30 cellular contexts compared by ENCODE assay signal in genomic region chr5:56302027-56302426, GRCh38.
DNase-seq lines count a peak whose midpoint lies in the region; ATAC-seq, FAIRE-seq and TF ChIP-seq lines count a peak whose summit lies in the region.
"Had no signal": no experiment of that assay in that cellular context is flagged by ENCODE, and none has a peak within 500 bp of the region (broad histone marks: within the 10 kb centered on the region; RNA-seq: fewer than 3 reads in every experiment).

No MANE protein-coding gene starts in this region.

- no peaks in the 10 kb centered on the region for H3K27me3 ChIP-seq in adipocyte (replicated peaks; ENCODE audit: control insufficient read depth, insufficient read depth, low read length)
- H3K27me3 ChIP-seq: adrenal gland, left lung, neural progenitor cell, spleen, testis had no signal

- peaks cover 10% of the 10 kb centered on the region; the same call in 2 of the 3 replicates for H3K4me1 ChIP-seq in A549
- H3K4me1 ChIP-seq in adipocyte (ENCODE audit: control insufficient read depth, insufficient read depth, low read length), result peaks cover 9% of the 10 kb centered on the region
- H3K4me1 ChIP-seq: adrenal gland, left lung, neural progenitor cell, parathyroid adenoma, spleen had no signal

- H3K4me1 Mint-ChIP-seq in HFFc6 (ENCODE audit: low read depth), result peaks cover 24% of the 10 kb centered on the region
- H3K4me1 Mint-ChIP-seq: activated CD8-positive, alpha-beta memory T cell treated with anti-CD3 and anti-CD28 coated beads, Interleukin-2, amount 10 ng/mL, durations not matched to agents 7 days and 5 days; CD8-positive, alpha-beta memory T cell; memory B cell; neural progenitor cell had no signal

- TF ChIP-seq CTCF in A549 (IDR thresholded peaks at IDR 0.05) (no peak), HFFc6 (IDR thresholded peaks at IDR 0.05) (no peak), fibroblast of pulmonary artery (IDR thresholded peaks at IDR 0.05; ENCODE audit: low read length, missing control alignments) (no peak)

- peaks cover 8% of the 10 kb centered on the region; the same call in 1 of the 2 replicates for H3K36me3 Mint-ChIP-seq in HFFc6 (ENCODE audit: low read depth)
- H3K36me3 Mint-ChIP-seq: neural progenitor cell had no signal

- H3K9me3 Mint-ChIP-seq in HFFc6, result peaks cover 8% of the 10 kb centered on the region; the same call in 1 of the 2 replicates

- H3K9me3 ChIP-seq in A549 (peaks cover 14% of the 10 kb centered on the region), adipocyte (ENCODE audit: control insufficient read depth, low read length) (peaks cover 10% of the 10 kb centered on the region)
- H3K9me3 ChIP-seq: adrenal gland, testis had no signal

- H3K4me3 ChIP-seq in A549 (no peak overlapping the region), adipocyte (ENCODE audit: low read length) (no peak overlapping the region), fibroblast of pulmonary artery (replicated peaks; ENCODE audit: low read depth, low read length) (no peak overlapping the region)
- H3K4me3 ChIP-seq: adrenal gland, left lung, neural progenitor cell, SK-N-MC, spleen, testis had no signal

- no peak for TF ChIP-seq POLR2A in A549 (IDR thresholded peaks at IDR 0.05; ENCODE audit: low read length)

- TF ChIP-seq EP300 in A549 (IDR thresholded peaks at IDR 0.05), result no peak

- H3K4me3 Mint-ChIP-seq in HFFc6, result no peak overlapping the region
- H3K4me3 Mint-ChIP-seq: activated CD8-positive, alpha-beta memory T cell treated with anti-CD3 and anti-CD28 coated beads, Interleukin-2, amount 10 ng/mL, durations not matched to agents 7 days and 5 days; CD8-positive, alpha-beta memory T cell; memory B cell; neural progenitor cell; stimulated activated naive CD8-positive, alpha-beta T cell treated with anti-CD3 and anti-CD28 coated beads, Interleukin-15, Interleukin-2, amounts not matched to agents 100 ng/mL and 50 ng/mL, for 24 hours had no signal

- TF ChIP-seq RAD21 in A549 (conservative IDR thresholded peaks at IDR 0.05 in 1 of 2, IDR thresholded peaks at IDR 0.05 in 1 of 2), result no peak

- H3K4me2 ChIP-seq in A549, result peak overlapping the region; percentile 31
- H3K4me2 ChIP-seq: neural progenitor cell had no signal

- peaks cover 2% of the 10 kb centered on the region; the same call in 1 of the 2 replicates for H3K27me3 Mint-ChIP-seq in HFFc6 (ENCODE audit: insufficient read depth)
- H3K27me3 Mint-ChIP-seq: activated CD8-positive, alpha-beta memory T cell treated with anti-CD3 and anti-CD28 coated beads, Interleukin-2, amount 10 ng/mL, durations not matched to agents 7 days and 5 days; CD8-positive, alpha-beta memory T cell; memory B cell; stimulated activated naive CD8-positive, alpha-beta T cell treated with anti-CD3 and anti-CD28 coated beads, Interleukin-15, Interleukin-2, amounts not matched to agents 100 ng/mL and 50 ng/mL, for 24 hours had no signal

- no peak overlapping the region for H3K27ac ChIP-seq in A549
- H3K27ac ChIP-seq: adrenal gland, HL-60, left lung, neural progenitor cell, parathyroid adenoma, SK-N-MC, spleen, testis had no signal

- CTCF ChIA-PET in A549 (lab: Yijun Ruan, JAX), result interaction anchor here (1.5 kb wide), 1 partner anchor 31 kb away, joined by 5 read pairs; no protein-coding TSS in a partner anchor

- DNase-seq in A549 (ENCODE audit: low read depth in 1 of 2, low spot score in 1 of 2) (no peak), HFFc6 (peak; percentile 9), adipocyte (ENCODE audit: low read depth) (peak; percentile 47), fibroblast of pulmonary artery (ENCODE audit: low read depth) (peak; percentile 24), NCI-H2029 treated with DMSO at 0.1 percent for 48 hours (lab: John Stamatoyannopoulos, UW) (no peak), NCI-H2196 treated with DMSO at 0.1 percent for 48 hours (lab: John Stamatoyannopoulos, UW; ENCODE audit: unreplicated experiment) (no peak), NCI-H1436 (lab: John Stamatoyannopoulos, UW) (no peak)
- no peak for DNase-seq in activated naive CD4-positive, alpha-beta T cell (lab: John Stamatoyannopoulos, UW)
- DNase-seq: activated CD8-positive, alpha-beta memory T cell treated with anti-CD3 and anti-CD28 coated beads, Interleukin-2, amount 10 ng/mL, durations not matched to agents 7 days and 5 days; activated T-cell treated with anti-CD3 and anti-CD28 coated beads, Interleukin-2, amount 50 U/mL, for 48 hours; adrenal gland; CD8-positive, alpha-beta memory T cell; glutamatergic neuron; HCEC 1CT; left lung; NCI-H82; right cardiac atrium; RPMI8226; spleen; stimulated activated CD4-positive, alpha-beta T cell treated with anti-CD3 and anti-CD28 coated beads, Interleukin-2, amount 100 ng/mL, for 24 hours; stimulated activated CD8-positive, alpha-beta memory T cell treated with anti-CD3 and anti-CD28 coated beads, Interleukin-4, amount 100 ng/mL, for 48 hours; testis had no signal

- H3K36me3 ChIP-seq in adipocyte (ENCODE audit: control insufficient read depth, insufficient read depth, low read length, severe bottlenecking), result no peaks in the 10 kb centered on the region
- H3K36me3 ChIP-seq: adrenal gland, left lung, neural progenitor cell, spleen had no signal

- no peak for FAIRE-seq in A549 (lab: Jason Lieb, UNC)
- FAIRE-seq: bronchial epithelial cell, TTC549 had no signal

- POLR2A ChIA-PET in A549 (lab: Yijun Ruan, JAX), result no interaction called here

- no peak for ATAC-seq in A549
- ATAC-seq: activated CD8-positive, alpha-beta memory T cell treated with anti-CD3 and anti-CD28 coated beads, Interleukin-2, amount 10 ng/mL, durations not matched to agents 7 days and 5 days; left lung; right cardiac atrium had no signal

- no peak overlapping the region for H3K9ac ChIP-seq in adipocyte (ENCODE audit: low read length)
- H3K9ac ChIP-seq: neural progenitor cell, parathyroid adenoma had no signal

- H3K27ac Mint-ChIP-seq in HFFc6, result no peak overlapping the region
- H3K27ac Mint-ChIP-seq: activated CD8-positive, alpha-beta memory T cell treated with anti-CD3 and anti-CD28 coated beads, Interleukin-2, amount 10 ng/mL, durations not matched to agents 7 days and 5 days; CD8-positive, alpha-beta memory T cell; memory B cell; neural progenitor cell; stimulated activated naive CD8-positive, alpha-beta T cell treated with anti-CD3 and anti-CD28 coated beads, Interleukin-15, Interleukin-2, amounts not matched to agents 100 ng/mL and 50 ng/mL, for 24 hours had no signal

TF ChIP-seq in A549, 52 proteins besides CTCF, POLR2A, EP300 and RAD21:
- TF ChIP-seq FOSL2 (IDR thresholded peaks at IDR 0.05) (0 out of 2 replicates have a peak, but pooled peaks have one; percentile 12), FOSL2 (CRISPR knock-in tag; IDR thresholded peaks at IDR 0.05) (no peak), ZSCAN20 (CRISPR knock-in tag; IDR thresholded peaks at IDR 0.05) (no peak)
TF ChIP-seq in A549: peak in this region for 1.

Comparison
In these comparisons a context has a peak if more than half of its experiments do, and no peak if none do; other contexts are left out.
1. DNase-seq: peak in HFFc6 (single experiment), adipocyte (single experiment) and fibroblast of pulmonary artery (single experiment); none in A549 (0 of 2), activated naive CD4-positive, alpha-beta T cell (0 of 4), NCI-H2029 treated with DMSO at 0.1 percent for 48 hours (single experiment), NCI-H2196 treated with DMSO at 0.1 percent for 48 hours (single experiment) and NCI-H1436 (single experiment).